Comparison of ENCODE assay signal across 9 cellular contexts in the genomic region with DNA sequence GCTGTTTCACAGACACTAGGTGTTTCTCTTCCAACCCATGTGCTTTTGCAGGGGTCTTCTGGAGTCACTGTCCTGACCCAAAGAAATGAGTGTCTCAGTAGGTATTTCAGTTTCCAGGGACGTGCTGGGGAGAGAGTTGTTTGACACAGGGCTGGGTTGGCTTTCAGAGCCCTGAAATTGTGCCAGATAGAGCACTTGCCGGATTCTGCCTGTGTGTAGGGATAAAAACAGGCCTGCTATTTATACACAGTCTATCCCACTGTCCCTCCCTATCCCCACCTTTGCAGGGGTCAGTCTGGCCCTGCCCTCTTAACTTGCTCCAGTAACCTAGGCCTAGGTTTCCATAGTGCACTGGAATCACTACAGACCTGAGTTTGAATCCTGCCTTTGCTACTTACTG. TPM values are rescaled to one million over a fixed set of nuclear protein-coding genes. Genes with fewer than 3 reads are reported as not detected.
DNase-seq lines count a peak whose midpoint lies in the region; ATAC-seq and TF ChIP-seq lines count a peak whose summit lies in the region.
"Had no signal": no experiment of that assay in that cellular context is flagged by ENCODE, and none has a peak within 500 bp of the region (broad histone marks: within the 10 kb centered on the region; RNA-seq: fewer than 3 reads in every experiment).

No MANE protein-coding gene starts in this region.

- intact Hi-C loops in CD14-positive monocyte (cut with micrococcal nuclease): loop anchor here in 1 of 2 donors (5.0 kb wide), 1 partner anchor 45 kb away; a partner anchor contains a TSS
- intact Hi-C loops in PC-9 (cut with micrococcal nuclease; ENCODE audit: unreplicated experiment): loop anchor here (2.0 to 5.0 kb wide), 3 partner anchors 45 to 370 kb away; a partner anchor contains a TSS

- CTCF ChIA-PET in PC-9 (lab: Charles Lee): interaction anchor here (0.7 to 2.8 kb wide), 6 partner anchors 25 to 107 kb away, joined by 3 to 40 read pairs (median 10); no protein-coding TSS in a partner anchor

- POLR2A ChIA-PET in PC-9 (lab: Charles Lee; ENCODE audit: unreplicated experiment): interaction anchor here (1.5 to 2.4 kb wide), 2 partner anchors 24 to 87 kb away, joined by 10 to 21 read pairs; no protein-coding TSS in a partner anchor

- no peaks in the 10 kb centered on the region for H3K9me2 ChIP-seq in PC-9 (ENCODE audit: insufficient read depth)

- no peaks in the 10 kb centered on the region for H3K9me3 ChIP-seq in PC-9 (ENCODE audit: insufficient read depth, low read depth)
- no peaks in the 10 kb centered on the region for H3K9me3 ChIP-seq in endodermal cell (ENCODE audit: control insufficient read depth, low read length)

- H3K9me3 Mint-ChIP-seq in CD14-positive monocyte (peaks cover 0 to 9% (median 0%) of the 10 kb centered on the region in 7 donors), endodermal cell (no peaks in the 10 kb centered on the region), nephron progenitor cell (no peaks in the 10 kb centered on the region)

- H3K4me1 ChIP-seq in PC-9 (replicated peaks; ENCODE audit: insufficient read depth) (peaks cover 77% of the 10 kb centered on the region), endodermal cell (ENCODE audit: control insufficient read depth, insufficient read depth, low read length) (no peaks in the 10 kb centered on the region)

- H4K20me1 ChIP-seq in PC-9 (ENCODE audit: insufficient read depth): peaks cover 35% of the 10 kb centered on the region

- H3K36me3 Mint-ChIP-seq in CD14-positive monocyte: peaks cover 20 to 38% of the 10 kb centered on the region in 2 donors
- no peaks in the 10 kb centered on the region for H3K36me3 Mint-ChIP-seq in endodermal cell (ENCODE audit: low read depth)
- no peaks in the 10 kb centered on the region for H3K36me3 Mint-ChIP-seq in nephron progenitor cell (ENCODE audit: low read depth)

- H3K27me3 ChIP-seq in PC-9 (ENCODE audit: insufficient read depth, low read depth) (no peaks in the 10 kb centered on the region), endodermal cell (ENCODE audit: control insufficient read depth, insufficient read depth, low read length, poor library complexity, severe bottlenecking) (peaks cover 20% of the 10 kb centered on the region)

- 87% methylated on average over 2 of the region's 2 CpGs; no CpG with 5 or more reads in 1 of the 2 experiments for WGBS in endodermal cell (ENCODE audit: insufficient coverage in 1 of 2, insufficient read length in 1 of 2), 2 experiments

- TSS peak; percentile 38 for BruUV-seq in PC-9 (replicated peaks; lab: Mats Ljungman, UMichigan)

- peak overlapping the region; percentile 95 for H3K27ac ChIP-seq in PC-9
- no peak overlapping the region for H3K27ac ChIP-seq in endodermal cell (ENCODE audit: low read depth, low read length)

- H3K27me3 Mint-ChIP-seq in CD14-positive monocyte (ENCODE audit: low read depth in 3 of 3): peaks cover 5 to 6% (median 5%) of the 10 kb centered on the region in 3 donors
- H3K27me3 Mint-ChIP-seq in endodermal cell (ENCODE audit: insufficient read depth): peaks cover 18% of the 10 kb centered on the region
- peaks cover 71% of the 10 kb centered on the region for H3K27me3 Mint-ChIP-seq in nephron progenitor cell (ENCODE audit: low read depth, poor library complexity)

- H3K79me2 ChIP-seq in PC-9 (ENCODE audit: low read depth): peaks cover 49% of the 10 kb centered on the region

- DNase-seq in CD14-positive monocyte (ENCODE audit: low spot score) (no peak), PC-9 (no peak), endodermal cell (no peak), nephron progenitor cell (no peak), T1000 (lab: John Stamatoyannopoulos, UW) (no peak), NCI-H2029 treated with DMSO at 0.1 percent for 48 hours (lab: John Stamatoyannopoulos, UW) (no peak), NCI-H524 treated with DMSO at 0.1 percent for 48 hours (lab: John Stamatoyannopoulos, UW) (no peak)
- DNase-seq: NCI-H2107 had no signal

- H3F3A ChIP-seq in PC-9 (ENCODE audit: insufficient read depth, low read depth): peaks cover 69% of the 10 kb centered on the region

- peak overlapping the region in 4 of 7 donors; percentile 50 to 82 (median 67) for H3K27ac Mint-ChIP-seq in CD14-positive monocyte
- H3K27ac Mint-ChIP-seq in endodermal cell: no peak overlapping the region
- no peak overlapping the region for H3K27ac Mint-ChIP-seq in nephron progenitor cell

- peak overlapping the region; percentile 88 for H3K4me2 ChIP-seq in PC-9

- peaks cover 18% of the 10 kb centered on the region for H3K36me3 ChIP-seq in PC-9 (ENCODE audit: low read depth)
- H3K36me3 ChIP-seq in endodermal cell (ENCODE audit: control insufficient read depth, insufficient read depth, low read length): peaks cover under 1% of the 10 kb centered on the region

- no peak for ATAC-seq in HG03045 (IDR thresholded peaks at IDR 0.05; ENCODE audit: unreplicated experiment)

- H2AFZ ChIP-seq in PC-9: no peak overlapping the region; the same call in 1 of the 2 replicates

- TF ChIP-seq CTCF in CD14-positive monocyte (IDR thresholded peaks at IDR 0.05) (no peak), PC-9 (conservative IDR thresholded peaks at IDR 0.05) (no peak), endodermal cell (conservative IDR thresholded peaks at IDR 0.05) (no peak), nephron progenitor cell (IDR thresholded peaks at IDR 0.05) (no peak)

- no peak overlapping the region for H3K9ac ChIP-seq in endodermal cell (ENCODE audit: extremely low read depth, low read length, poor library complexity, severe bottlenecking)

- H3K4me3 Mint-ChIP-seq in CD14-positive monocyte (peak overlapping the region; percentile 35 to 86), endodermal cell (no peak overlapping the region), nephron progenitor cell (peak overlapping the region; percentile 80)

- peak overlapping the region; percentile 94 for H3K4me3 ChIP-seq in PC-9
- H3K4me3 ChIP-seq in endodermal cell (ENCODE audit: low read length): peak overlapping the region; percentile 77

- peaks cover 50% of the 10 kb centered on the region for H3K4me1 Mint-ChIP-seq in CD14-positive monocyte
- H3K4me1 Mint-ChIP-seq in endodermal cell: peaks cover 11% of the 10 kb centered on the region
- H3K4me1 Mint-ChIP-seq in nephron progenitor cell: peaks cover 16% of the 10 kb centered on the region

RNA-seq across cellular contexts. Expression of a gene that starts 1.0 kb away (rescaled TPM):
- 10 to 100 TPM; 25.2 to 31.6 TPM for polyA plus RNA-seq in CD14-positive monocyte
- total RNA-seq in PC-9 (2021): 8.5 and 9.0 TPM in 2 replicates
- total RNA-seq in endodermal cell: 1 to 10 TPM; 1.4 to 2.1 TPM
- polyA plus RNA-seq in endodermal cell (2013, experiment 1 of 2): 1.8 TPM
- 2.1 TPM for polyA plus RNA-seq in endodermal cell (2013, experiment 2 of 2)

RNA-seq across cellular contexts. Expression of a gene that starts 12.6 kb away (rescaled TPM):
- polyA plus RNA-seq in CD14-positive monocyte: not detected
- 0.20 and 0.53 TPM in 2 replicates for total RNA-seq in PC-9 (2021)
- total RNA-seq in endodermal cell: 1 to 10 TPM in 1 of 2 donors, under 1 TPM in 1; 0.79 to 1.4 TPM
- polyA plus RNA-seq in endodermal cell (2013, experiment 1 of 2): not detected
- not detected for polyA plus RNA-seq in endodermal cell (2013, experiment 2 of 2)

RNA-seq across cellular contexts. Expression of a gene that starts 44.5 kb away (rescaled TPM):
- polyA plus RNA-seq in CD14-positive monocyte: 100 to 1,000 TPM in 1 of 2 donors, 10 to 100 TPM in 1; 82.2 to 105 TPM
- 62.7 and 69.1 TPM in 2 replicates for total RNA-seq in PC-9 (2021)
- total RNA-seq in endodermal cell: 10 to 100 TPM; 62.9 to 64.4 TPM
- 85.4 TPM for polyA plus RNA-seq in endodermal cell (2013, experiment 1 of 2)
- polyA plus RNA-seq in endodermal cell (2013, experiment 2 of 2): 81.5 TPM

RNA-seq across cellular contexts. Expression of a gene that starts 54.3 kb away (rescaled TPM):
- polyA plus RNA-seq in CD14-positive monocyte: 10 to 100 TPM; 29.0 to 43.6 TPM
- total RNA-seq in PC-9 (2021): 90.7 and 109 TPM in 2 replicates
- 10 to 100 TPM; 85.6 to 95.9 TPM for total RNA-seq in endodermal cell
- polyA plus RNA-seq in endodermal cell (2013, experiment 1 of 2): 95.8 TPM
- 90.5 TPM for polyA plus RNA-seq in endodermal cell (2013, experiment 2 of 2)

Comparison
In these comparisons a context has a peak if more than half of its experiments do, and no peak if none do; other contexts are left out.
1. H3K27ac Mint-ChIP-seq: peak in CD14-positive monocyte (4 of 7); none in endodermal cell (single experiment) and nephron progenitor cell (single experiment).